23 cellular contexts compared by ENCODE assay signal in the genomic region with DNA sequence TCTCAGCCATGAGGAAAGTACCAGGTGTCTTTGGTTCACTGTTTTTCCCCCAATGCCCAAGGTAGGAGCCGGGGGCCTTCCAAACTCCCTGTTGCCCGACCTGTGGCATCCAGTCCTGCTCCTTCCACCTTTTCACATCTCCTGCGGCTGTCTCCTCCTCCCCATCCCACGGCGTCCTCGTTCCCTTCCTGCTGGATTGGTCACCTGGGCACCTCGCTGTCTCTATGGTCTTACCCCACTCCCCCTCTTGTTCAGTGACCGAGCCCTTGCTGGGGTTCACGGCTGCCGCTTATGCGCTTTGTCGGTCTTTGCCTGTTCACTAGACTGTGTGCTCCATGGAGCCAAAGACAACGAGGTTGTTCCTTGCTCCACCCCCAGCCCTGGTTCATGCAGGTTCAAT.
"Had no signal": no experiment of that assay in that cellular context is flagged by ENCODE, and none has a peak within 500 bp of the region (broad histone marks: within the 10 kb centered on the region; RNA-seq: fewer than 3 reads in every experiment).

No MANE protein-coding gene starts in this region.

- H3K36me3 Mint-ChIP-seq: mesothelial cell of epicardium had no signal

- ATAC-seq: foreskin keratinocyte, gastroesophageal sphincter, heart left ventricle, left cardiac atrium, left lung, left ventricle myocardium superior, lower lobe of right lung, mucosa of descending colon had no signal

- H3K4me3 Mint-ChIP-seq: immature natural killer cell, mesothelial cell of epicardium had no signal

- H3K27ac ChIP-seq: coronary artery, dorsolateral prefrontal cortex, esophagus muscularis mucosa, foreskin keratinocyte, gastroesophageal sphincter, heart left ventricle, hepatocyte, left lung, lower lobe of right lung had no signal

- H3K9me3 ChIP-seq: esophagus muscularis mucosa, gastroesophageal sphincter, heart left ventricle, left lung, lower lobe of right lung, mucosa of descending colon had no signal

- H3K4me3 ChIP-seq: coronary artery, dorsolateral prefrontal cortex, esophagus muscularis mucosa, gastroesophageal sphincter, heart left ventricle, hepatocyte, left lung, lower lobe of right lung, mucosa of descending colon had no signal

- FAIRE-seq: colon, endothelial cell of umbilical vein, frontal cortex had no signal

- H3K36me3 ChIP-seq: esophagus muscularis mucosa, gastroesophageal sphincter, heart left ventricle, left lung, lower lobe of right lung had no signal

- H3K4me1 Mint-ChIP-seq: mesothelial cell of epicardium had no signal

- H3K27me3 ChIP-seq: esophagus muscularis mucosa, foreskin keratinocyte, gastroesophageal sphincter, hepatocyte had no signal

- DNase-seq: dermis blood vessel endothelial cell; dorsolateral prefrontal cortex; effector CD4-positive, alpha-beta T cell; effector memory CD4-positive, alpha-beta T cell; foreskin keratinocyte; hypothalamus; immature natural killer cell; islet precursor cell; left cardiac atrium; left lung; left ventricle myocardium superior; lower lobe of right lung; mesenchymal stem cell; mucosa of descending colon had no signal

- H3K9me3 Mint-ChIP-seq: mesothelial cell of epicardium had no signal

- H3K4me2 ChIP-seq: hepatocyte had no signal

- H3K4me1 ChIP-seq: foreskin keratinocyte, gastroesophageal sphincter, heart left ventricle, left lung, lower lobe of right lung had no signal

- H2AFZ ChIP-seq: hepatocyte had no signal

- H3K27ac Mint-ChIP-seq: mesothelial cell of epicardium had no signal
